ENCODE assay signal across 1 cellular context in the genomic region with DNA sequence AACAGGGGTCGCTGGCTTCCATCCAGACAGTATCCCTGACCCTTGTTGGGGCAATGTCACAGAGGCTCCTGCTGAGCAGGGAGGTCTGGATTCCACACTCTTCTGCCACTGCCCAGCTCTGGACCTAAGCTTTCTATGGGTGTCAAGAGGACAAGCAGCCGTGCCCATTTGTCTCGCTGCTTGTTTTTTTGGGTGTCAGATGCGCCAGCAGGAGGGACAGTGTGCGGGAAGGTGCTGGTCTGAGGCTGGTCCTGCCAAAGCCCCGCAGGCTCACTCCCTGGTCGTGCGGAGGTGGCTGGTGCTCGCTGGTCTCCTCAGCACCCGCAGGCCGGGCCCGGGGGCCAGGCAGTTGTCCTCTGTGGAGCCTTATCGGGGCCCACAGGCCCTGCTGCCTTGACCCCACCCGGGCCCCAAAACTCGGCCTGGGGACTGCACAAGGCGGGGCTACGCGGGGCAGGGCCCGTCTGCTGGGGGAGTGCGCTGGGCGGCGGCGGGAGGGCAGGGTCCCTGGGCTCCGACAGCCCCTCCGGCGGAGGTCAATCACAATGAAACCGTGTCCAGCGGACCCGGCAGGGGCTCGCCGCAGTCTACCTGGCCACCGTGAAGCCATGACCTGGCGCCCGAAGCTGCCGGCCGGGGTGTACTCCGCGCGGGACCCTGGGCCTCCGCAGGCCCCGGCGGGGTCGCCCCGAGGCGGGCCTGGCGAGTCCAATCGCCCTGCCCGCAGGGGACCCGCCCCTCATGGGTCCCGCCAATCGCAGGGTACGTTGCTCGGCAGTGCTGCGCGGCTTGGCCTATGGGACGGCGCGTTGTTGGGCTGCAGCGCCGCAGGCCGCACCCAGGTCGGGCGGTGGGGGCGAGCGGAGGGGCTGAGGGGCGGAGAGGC.
TF ChIP-seq lines count a peak whose summit lies in the region.

A gene with protein sequence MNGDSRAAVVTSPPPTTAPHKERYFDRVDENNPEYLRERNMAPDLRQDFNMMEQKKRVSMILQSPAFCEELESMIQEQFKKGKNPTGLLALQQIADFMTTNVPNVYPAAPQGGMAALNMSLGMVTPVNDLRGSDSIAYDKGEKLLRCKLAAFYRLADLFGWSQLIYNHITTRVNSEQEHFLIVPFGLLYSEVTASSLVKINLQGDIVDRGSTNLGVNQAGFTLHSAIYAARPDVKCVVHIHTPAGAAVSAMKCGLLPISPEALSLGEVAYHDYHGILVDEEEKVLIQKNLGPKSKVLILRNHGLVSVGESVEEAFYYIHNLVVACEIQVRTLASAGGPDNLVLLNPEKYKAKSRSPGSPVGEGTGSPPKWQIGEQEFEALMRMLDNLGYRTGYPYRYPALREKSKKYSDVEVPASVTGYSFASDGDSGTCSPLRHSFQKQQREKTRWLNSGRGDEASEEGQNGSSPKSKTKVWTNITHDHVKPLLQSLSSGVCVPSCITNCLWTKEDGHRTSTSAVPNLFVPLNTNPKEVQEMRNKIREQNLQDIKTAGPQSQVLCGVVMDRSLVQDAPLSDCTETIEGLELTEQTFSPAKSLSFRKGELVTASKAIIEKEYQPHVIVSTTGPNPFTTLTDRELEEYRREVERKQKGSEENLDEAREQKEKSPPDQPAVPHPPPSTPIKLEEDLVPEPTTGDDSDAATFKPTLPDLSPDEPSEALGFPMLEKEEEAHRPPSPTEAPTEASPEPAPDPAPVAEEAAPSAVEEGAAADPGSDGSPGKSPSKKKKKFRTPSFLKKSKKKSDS (plus strand): TSS at position 822 of the 886 bp plus-strand sequence. CDS start 32,072 bp downstream, outside the sequence.

TF ChIP-seq in K562, 482 proteins besides CTCF, POLR2A, EP300 and RAD21 (continued from another document and continues in another):
- TF ChIP-seq, protein P1, sequence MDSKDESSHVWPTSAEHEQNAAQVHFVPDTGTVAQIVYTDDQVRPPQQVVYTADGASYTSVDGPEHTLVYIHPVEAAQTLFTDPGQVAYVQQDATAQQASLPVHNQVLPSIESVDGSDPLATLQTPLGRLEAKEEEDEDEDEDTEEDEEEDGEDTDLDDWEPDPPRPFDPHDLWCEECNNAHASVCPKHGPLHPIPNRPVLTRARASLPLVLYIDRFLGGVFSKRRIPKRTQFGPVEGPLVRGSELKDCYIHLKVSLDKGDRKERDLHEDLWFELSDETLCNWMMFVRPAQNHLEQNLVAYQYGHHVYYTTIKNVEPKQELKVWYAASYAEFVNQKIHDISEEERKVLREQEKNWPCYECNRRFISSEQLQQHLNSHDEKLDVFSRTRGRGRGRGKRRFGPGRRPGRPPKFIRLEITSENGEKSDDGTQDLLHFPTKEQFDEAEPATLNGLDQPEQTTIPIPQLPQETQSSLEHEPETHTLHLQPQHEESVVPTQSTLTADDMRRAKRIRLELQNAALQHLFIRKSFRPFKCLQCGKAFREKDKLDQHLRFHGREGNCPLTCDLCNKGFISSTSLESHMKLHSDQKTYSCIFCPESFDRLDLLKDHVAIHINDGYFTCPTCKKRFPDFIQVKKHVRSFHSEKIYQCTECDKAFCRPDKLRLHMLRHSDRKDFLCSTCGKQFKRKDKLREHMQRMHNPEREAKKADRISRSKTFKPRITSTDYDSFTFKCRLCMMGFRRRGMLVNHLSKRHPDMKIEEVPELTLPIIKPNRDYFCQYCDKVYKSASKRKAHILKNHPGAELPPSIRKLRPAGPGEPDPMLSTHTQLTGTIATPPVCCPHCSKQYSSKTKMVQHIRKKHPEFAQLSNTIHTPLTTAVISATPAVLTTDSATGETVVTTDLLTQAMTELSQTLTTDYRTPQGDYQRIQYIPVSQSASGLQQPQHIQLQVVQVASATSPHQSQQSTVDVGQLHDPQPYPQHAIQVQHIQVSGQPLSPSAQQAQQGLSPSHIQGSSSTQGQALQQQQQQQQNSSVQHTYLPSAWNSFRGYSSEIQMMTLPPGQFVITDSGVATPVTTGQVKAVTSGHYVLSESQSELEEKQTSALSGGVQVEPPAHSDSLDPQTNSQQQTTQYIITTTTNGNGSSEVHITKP (IDR thresholded peaks at IDR 0.05; ENCODE audit: partially characterized antibody) = peak; percentile 72
- TF ChIP-seq ZSCAN29 (IDR thresholded peaks at IDR 0.05) (0 out of 2 replicates have a peak, but pooled peaks have one; percentile 47), HDAC6 (IDR thresholded peaks at IDR 0.05; ENCODE audit: low read depth, low read length) (no peak), ZNF232 (CRISPR knock-in tag; IDR thresholded peaks at IDR 0.05) (no peak), HNRNPL (IDR thresholded peaks at IDR 0.05; ENCODE audit: low read depth, low read length) (peak; percentile 54; the same call in 1 of the 2 replicates), KDM2B (CRISPR knock-in tag; IDR thresholded peaks at IDR 0.05) (0 out of 2 replicates have a peak, but pooled peaks have one; percentile 57), TAL1 (IDR thresholded peaks at IDR 0.05) (peak; percentile 51), LARP7 (IDR thresholded peaks at IDR 0.05) (no peak)
- TF ChIP-seq, protein P2, sequence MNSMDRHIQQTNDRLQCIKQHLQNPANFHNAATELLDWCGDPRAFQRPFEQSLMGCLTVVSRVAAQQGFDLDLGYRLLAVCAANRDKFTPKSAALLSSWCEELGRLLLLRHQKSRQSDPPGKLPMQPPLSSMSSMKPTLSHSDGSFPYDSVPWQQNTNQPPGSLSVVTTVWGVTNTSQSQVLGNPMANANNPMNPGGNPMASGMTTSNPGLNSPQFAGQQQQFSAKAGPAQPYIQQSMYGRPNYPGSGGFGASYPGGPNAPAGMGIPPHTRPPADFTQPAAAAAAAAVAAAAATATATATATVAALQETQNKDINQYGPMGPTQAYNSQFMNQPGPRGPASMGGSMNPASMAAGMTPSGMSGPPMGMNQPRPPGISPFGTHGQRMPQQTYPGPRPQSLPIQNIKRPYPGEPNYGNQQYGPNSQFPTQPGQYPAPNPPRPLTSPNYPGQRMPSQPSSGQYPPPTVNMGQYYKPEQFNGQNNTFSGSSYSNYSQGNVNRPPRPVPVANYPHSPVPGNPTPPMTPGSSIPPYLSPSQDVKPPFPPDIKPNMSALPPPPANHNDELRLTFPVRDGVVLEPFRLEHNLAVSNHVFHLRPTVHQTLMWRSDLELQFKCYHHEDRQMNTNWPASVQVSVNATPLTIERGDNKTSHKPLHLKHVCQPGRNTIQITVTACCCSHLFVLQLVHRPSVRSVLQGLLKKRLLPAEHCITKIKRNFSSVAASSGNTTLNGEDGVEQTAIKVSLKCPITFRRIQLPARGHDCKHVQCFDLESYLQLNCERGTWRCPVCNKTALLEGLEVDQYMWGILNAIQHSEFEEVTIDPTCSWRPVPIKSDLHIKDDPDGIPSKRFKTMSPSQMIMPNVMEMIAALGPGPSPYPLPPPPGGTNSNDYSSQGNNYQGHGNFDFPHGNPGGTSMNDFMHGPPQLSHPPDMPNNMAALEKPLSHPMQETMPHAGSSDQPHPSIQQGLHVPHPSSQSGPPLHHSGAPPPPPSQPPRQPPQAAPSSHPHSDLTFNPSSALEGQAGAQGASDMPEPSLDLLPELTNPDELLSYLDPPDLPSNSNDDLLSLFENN (IDR thresholded peaks at IDR 0.05; ENCODE audit: low read depth in 2 of 2, low read length in 2 of 2) = peak in 1 of 2 experiments; percentile 12; a peak in 1 of 4 replicates
- TF ChIP-seq, protein P3, sequence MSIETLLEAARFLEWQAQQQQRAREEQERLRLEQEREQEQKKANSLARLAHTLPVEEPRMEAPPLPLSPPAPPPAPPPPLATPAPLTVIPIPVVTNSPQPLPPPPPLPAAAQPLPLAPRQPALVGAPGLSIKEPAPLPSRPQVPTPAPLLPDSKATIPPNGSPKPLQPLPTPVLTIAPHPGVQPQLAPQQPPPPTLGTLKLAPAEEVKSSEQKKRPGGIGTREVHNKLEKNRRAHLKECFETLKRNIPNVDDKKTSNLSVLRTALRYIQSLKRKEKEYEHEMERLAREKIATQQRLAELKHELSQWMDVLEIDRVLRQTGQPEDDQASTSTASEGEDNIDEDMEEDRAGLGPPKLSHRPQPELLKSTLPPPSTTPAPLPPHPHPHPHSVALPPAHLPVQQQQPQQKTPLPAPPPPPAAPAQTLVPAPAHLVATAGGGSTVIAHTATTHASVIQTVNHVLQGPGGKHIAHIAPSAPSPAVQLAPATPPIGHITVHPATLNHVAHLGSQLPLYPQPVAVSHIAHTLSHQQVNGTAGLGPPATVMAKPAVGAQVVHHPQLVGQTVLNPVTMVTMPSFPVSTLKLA (conservative IDR thresholded peaks at IDR 0.05) = peak; percentile 39 to 76
- TF ChIP-seq, protein P4, sequence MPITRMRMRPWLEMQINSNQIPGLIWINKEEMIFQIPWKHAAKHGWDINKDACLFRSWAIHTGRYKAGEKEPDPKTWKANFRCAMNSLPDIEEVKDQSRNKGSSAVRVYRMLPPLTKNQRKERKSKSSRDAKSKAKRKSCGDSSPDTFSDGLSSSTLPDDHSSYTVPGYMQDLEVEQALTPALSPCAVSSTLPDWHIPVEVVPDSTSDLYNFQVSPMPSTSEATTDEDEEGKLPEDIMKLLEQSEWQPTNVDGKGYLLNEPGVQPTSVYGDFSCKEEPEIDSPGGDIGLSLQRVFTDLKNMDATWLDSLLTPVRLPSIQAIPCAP (CRISPR knock-in tag; IDR thresholded peaks at IDR 0.05; ENCODE audit: borderline replicate concordance) = no peak
- TF ChIP-seq, protein P5, sequence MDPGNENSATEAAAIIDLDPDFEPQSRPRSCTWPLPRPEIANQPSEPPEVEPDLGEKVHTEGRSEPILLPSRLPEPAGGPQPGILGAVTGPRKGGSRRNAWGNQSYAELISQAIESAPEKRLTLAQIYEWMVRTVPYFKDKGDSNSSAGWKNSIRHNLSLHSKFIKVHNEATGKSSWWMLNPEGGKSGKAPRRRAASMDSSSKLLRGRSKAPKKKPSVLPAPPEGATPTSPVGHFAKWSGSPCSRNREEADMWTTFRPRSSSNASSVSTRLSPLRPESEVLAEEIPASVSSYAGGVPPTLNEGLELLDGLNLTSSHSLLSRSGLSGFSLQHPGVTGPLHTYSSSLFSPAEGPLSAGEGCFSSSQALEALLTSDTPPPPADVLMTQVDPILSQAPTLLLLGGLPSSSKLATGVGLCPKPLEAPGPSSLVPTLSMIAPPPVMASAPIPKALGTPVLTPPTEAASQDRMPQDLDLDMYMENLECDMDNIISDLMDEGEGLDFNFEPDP (CRISPR knock-in tag; IDR thresholded peaks at IDR 0.05) = 0 out of 2 replicates have a peak, but pooled peaks have one; percentile 69
- TF ChIP-seq, protein P6, sequence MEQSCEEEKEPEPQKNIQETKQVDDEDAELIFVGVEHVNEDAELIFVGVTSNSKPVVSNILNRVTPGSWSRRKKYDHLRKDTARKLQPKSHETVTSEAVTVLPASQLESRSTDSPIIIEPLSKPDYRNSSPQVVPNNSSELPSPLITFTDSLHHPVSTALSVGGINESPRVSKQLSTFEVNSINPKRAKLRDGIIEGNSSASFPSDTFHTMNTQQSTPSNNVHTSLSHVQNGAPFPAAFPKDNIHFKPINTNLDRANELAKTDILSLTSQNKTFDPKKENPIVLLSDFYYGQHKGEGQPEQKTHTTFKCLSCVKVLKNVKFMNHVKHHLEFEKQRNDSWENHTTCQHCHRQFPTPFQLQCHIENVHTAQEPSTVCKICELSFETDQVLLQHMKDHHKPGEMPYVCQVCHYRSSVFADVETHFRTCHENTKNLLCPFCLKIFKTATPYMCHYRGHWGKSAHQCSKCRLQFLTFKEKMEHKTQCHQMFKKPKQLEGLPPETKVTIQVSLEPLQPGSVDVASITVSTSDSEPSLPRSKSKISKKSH (CRISPR knock-in tag; IDR thresholded peaks at IDR 0.05) = no peak
- TF ChIP-seq, protein P7, sequence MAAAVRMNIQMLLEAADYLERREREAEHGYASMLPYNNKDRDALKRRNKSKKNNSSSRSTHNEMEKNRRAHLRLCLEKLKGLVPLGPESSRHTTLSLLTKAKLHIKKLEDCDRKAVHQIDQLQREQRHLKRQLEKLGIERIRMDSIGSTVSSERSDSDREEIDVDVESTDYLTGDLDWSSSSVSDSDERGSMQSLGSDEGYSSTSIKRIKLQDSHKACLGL (CRISPR knock-in tag; IDR thresholded peaks at IDR 0.05; ENCODE audit: borderline replicate concordance, poor library complexity, severe bottlenecking) = no peak
- TF ChIP-seq, protein P8, sequence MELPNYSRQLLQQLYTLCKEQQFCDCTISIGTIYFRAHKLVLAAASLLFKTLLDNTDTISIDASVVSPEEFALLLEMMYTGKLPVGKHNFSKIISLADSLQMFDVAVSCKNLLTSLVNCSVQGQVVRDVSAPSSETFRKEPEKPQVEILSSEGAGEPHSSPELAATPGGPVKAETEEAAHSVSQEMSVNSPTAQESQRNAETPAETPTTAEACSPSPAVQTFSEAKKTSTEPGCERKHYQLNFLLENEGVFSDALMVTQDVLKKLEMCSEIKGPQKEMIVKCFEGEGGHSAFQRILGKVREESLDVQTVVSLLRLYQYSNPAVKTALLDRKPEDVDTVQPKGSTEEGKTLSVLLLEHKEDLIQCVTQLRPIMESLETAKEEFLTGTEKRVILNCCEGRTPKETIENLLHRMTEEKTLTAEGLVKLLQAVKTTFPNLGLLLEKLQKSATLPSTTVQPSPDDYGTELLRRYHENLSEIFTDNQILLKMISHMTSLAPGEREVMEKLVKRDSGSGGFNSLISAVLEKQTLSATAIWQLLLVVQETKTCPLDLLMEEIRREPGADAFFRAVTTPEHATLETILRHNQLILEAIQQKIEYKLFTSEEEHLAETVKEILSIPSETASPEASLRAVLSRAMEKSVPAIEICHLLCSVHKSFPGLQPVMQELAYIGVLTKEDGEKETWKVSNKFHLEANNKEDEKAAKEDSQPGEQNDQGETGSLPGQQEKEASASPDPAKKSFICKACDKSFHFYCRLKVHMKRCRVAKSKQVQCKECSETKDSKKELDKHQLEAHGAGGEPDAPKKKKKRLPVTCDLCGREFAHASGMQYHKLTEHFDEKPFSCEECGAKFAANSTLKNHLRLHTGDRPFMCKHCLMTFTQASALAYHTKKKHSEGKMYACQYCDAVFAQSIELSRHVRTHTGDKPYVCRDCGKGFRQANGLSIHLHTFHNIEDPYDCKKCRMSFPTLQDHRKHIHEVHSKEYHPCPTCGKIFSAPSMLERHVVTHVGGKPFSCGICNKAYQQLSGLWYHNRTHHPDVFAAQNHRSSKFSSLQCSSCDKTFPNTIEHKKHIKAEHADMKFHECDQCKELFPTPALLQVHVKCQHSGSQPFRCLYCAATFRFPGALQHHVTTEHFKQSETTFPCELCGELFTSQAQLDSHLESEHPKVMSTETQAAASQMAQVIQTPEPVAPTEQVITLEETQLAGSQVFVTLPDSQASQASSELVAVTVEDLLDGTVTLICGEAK (IDR thresholded peaks at IDR 0.05) = no peak
- TF ChIP-seq, protein P8 (CRISPR knock-in tag; IDR thresholded peaks at IDR 0.05) = no peak
